31 cellular contexts compared by ENCODE assay signal in the genomic region with DNA sequence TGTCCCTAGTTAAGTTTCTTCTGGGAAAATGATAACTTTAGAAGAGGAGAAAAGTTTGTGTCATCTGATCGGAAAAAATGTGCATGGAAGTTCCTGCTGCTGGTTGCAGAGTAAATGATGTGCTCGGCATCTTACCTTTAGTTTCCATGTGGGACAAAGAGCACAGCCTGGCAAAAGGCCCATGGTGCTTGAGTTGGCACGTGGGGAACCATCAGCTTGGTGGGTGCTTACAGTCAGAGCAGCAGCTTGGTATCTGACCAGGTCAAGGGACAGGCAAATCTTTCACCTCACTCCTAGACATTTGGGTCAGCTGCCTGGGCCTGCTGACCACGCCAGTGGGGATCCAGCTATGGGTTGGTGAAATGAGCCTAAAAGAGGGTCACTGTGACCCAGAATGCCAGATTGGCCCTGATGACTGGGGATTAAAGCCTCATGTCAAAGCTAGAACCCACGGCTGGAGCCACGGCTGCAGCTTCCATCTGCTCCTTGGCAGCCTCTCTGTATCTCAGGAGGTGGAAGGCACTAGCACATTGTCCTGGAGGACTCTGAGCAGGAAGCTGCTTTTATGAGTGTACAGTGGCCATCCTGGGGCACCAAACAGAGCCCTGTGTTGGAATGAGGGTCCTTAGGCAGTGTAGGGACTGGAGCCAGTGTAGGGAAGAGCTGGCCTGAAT. TPM values are rescaled to one million over a fixed set of nuclear protein-coding genes. Genes with fewer than 3 reads are reported as not detected.
"Had no signal": no experiment of that assay in that cellular context is flagged by ENCODE, and none has a peak within 500 bp of the region (broad histone marks: within the 10 kb centered on the region; RNA-seq: fewer than 3 reads in every experiment).

No MANE protein-coding gene starts in this region.

- H3K27ac ChIP-seq: VCaP had no signal

- DNase-seq: activated B cell treated with CpG ODN at 0.5 μM for 24 hours; activated CD4-positive, alpha-beta memory T cell treated with anti-CD3 and anti-CD28 coated beads for 36 hours; activated CD4-positive, alpha-beta T cell treated with anti-CD3 and anti-CD28 coated beads for 4 hours; activated CD4-positive, alpha-beta T cell treated with anti-CD3 and anti-CD28 coated beads, Interleukin-2, amount 50 U/mL, for 1 hour; activated CD4-positive, CD25-positive, alpha-beta regulatory T cell treated with anti-CD3 and anti-CD28 coated beads, Interleukin-2, amount 50 U/mL, for 72 hours; activated CD8-positive, alpha-beta memory T cell treated with anti-CD3 and anti-CD28 coated beads, Interleukin-2, amount 50 U/mL, for 48 hours; activated effector memory CD4-positive, alpha-beta T cell treated with Interleukin-2 at 50 U/mL for 16 hours; activated naive CD4-positive, alpha-beta T cell treated with anti-CD3 and anti-CD28 coated beads, Interleukin-2, amount 10 ng/mL, durations not matched to agents 7 days and 5 days; activated naive CD8-positive, alpha-beta T cell treated with anti-CD3 and anti-CD28 coated beads, Interleukin-2, amount 50 U/mL, for 24 hours; activated T-cell treated with anti-CD3 and anti-CD28 coated beads, Interleukin-2, amount 50 U/mL, for 48 hours; anterior cingulate cortex; central memory CD4-positive, alpha-beta T cell; Karpas-422; KBM-7; NCI-H1105; NCI-H1417 treated with DMSO at 0.1 percent for 48 hours; NCI-H187 treated with DMSO at 0.1 percent for 48 hours; NCI-H2081; NCI-H2171 treated with DMSO at 0.1 percent for 48 hours; NCI-H2227 treated with DMSO at 0.1 percent for 48 hours; NCI-H524; OCI-M1; SHP77 treated with DMSO at 0.1 percent for 48 hours; T-helper 1 cell; T-helper 2 cell; T-helper 9 cell had no signal

- ATAC-seq: activated naive CD8-positive, alpha-beta T cell treated with anti-CD3 and anti-CD28 coated beads, Interleukin-2, amount 50 U/mL, for 24 hours; SK-N-SH treated with all-trans-retinoic acid at 6 μM for 48 hours had no signal

RNA-seq across cellular contexts. Expression of a gene that starts 24.7 kb away (rescaled TPM):
- total RNA-seq: activated B cell treated with CpG ODN at 0.5 μM for 24 hours; activated CD4-positive, alpha-beta memory T cell treated with anti-CD3 and anti-CD28 coated beads for 36 hours; bronchial epithelial cell; MCF 10A; SK-MEL-5 had no signal
